In genomic region chr10:44966129-44966815, GRCh38 we compare ENCODE assay signal across 8 cellular contexts. TPM values are rescaled to one million over a fixed set of nuclear protein-coding genes. Genes with fewer than 3 reads are reported as not detected.
DNase-seq lines count a peak whose midpoint lies in the region; ATAC-seq lines count a peak whose summit lies in the region.
"Had no signal": no experiment of that assay in that cellular context is flagged by ENCODE, and none has a peak within 500 bp of the region (broad histone marks: within the 10 kb centered on the region; RNA-seq: fewer than 3 reads in every experiment).

No MANE protein-coding gene starts in this region.

- H3K27me3 ChIP-seq in duodenal mucosa (ENCODE audit: control insufficient read depth in 1 of 2, insufficient read depth in 2 of 2, low read length in 2 of 2): no peaks in the 10 kb centered on the region

- ATAC-seq in GM19397 (IDR thresholded peaks at IDR 0.05; ENCODE audit: unreplicated experiment) (peak; percentile 25), HG03045 (IDR thresholded peaks at IDR 0.05; ENCODE audit: unreplicated experiment) (peak; percentile 18), left colon (no peak)
- peak; percentile 30 for ATAC-seq in stimulated activated naive CD8-positive, alpha-beta T cell treated with anti-CD3 and anti-CD28 coated beads, Interleukin-15, Interleukin-2, amounts not matched to agents 100 U/mL and 50 U/mL, for 24 hours

- no peak for DNase-seq in stimulated activated naive CD8-positive, alpha-beta T cell treated with anti-CD3 and anti-CD28 coated beads, Interleukin-15, Interleukin-2, amounts not matched to agents 100 U/mL and 50 U/mL, for 24 hours
- DNase-seq in GF-D8 (lab: John Stamatoyannopoulos, UW) (no peak), left colon (no peak)
- no peak for DNase-seq in activated naive CD4-positive, alpha-beta T cell treated with Interleukin-2 at 50 U/mL for 16 hours

- H3K9ac ChIP-seq in duodenal mucosa (ENCODE audit: low read depth in 1 of 2, low read length in 2 of 2): no peak overlapping the region

- peak overlapping the region; percentile 1 for H3K27ac ChIP-seq in duodenal mucosa (ENCODE audit: low read depth, low read length)

- H3K9me3 ChIP-seq in duodenal mucosa (ENCODE audit: control insufficient read depth in 1 of 2, low read length in 2 of 2): no peaks in the 10 kb centered on the region

- intact Hi-C loops in left colon (cut with DNase I, micrococcal nuclease): no loop called here

- H3K4me3 ChIP-seq in duodenal mucosa (ENCODE audit: low read depth in 1 of 2, low read length in 2 of 2): peak overlapping the region; percentile 7 to 19

- H3K36me3 ChIP-seq in duodenal mucosa (ENCODE audit: control insufficient read depth in 1 of 2, insufficient read depth in 2 of 2, low read length in 2 of 2): peaks cover 0 to 13% of the 10 kb centered on the region in 2 donors

- H3K4me1 ChIP-seq in duodenal mucosa (ENCODE audit: control insufficient read depth in 1 of 2, insufficient read depth in 2 of 2, low read length in 2 of 2): peaks cover 68 to 70% of the 10 kb centered on the region in 2 donors

RNA-seq across cellular contexts. Expression of gene RASSF4, which starts 6.7 kb away (rescaled TPM):
- total RNA-seq in left colon: 10 to 100 TPM; 29.4 to 44.7 TPM

RNA-seq across cellular contexts. Expression of gene DEPP1, which starts 12.3 kb away (rescaled TPM):
- 10 to 100 TPM; 13.4 to 17.1 TPM for total RNA-seq in left colon

RNA-seq across cellular contexts. Expression of gene ZNF22, which starts 34.5 kb away (rescaled TPM):
- 10 to 100 TPM in 1 of 2 donors, 1 to 10 TPM in 1; 9.8 to 15.7 TPM for total RNA-seq in left colon

RNA-seq across cellular contexts. Expression of gene TMEM72, which starts 55.1 kb away (rescaled TPM):
- 10 to 100 TPM; 25.0 to 33.1 TPM for total RNA-seq in left colon
- total RNA-seq: epithelial cell of proximal tubule had no signal
